ENCODE assay signal across 9 cellular contexts in the genomic region with DNA sequence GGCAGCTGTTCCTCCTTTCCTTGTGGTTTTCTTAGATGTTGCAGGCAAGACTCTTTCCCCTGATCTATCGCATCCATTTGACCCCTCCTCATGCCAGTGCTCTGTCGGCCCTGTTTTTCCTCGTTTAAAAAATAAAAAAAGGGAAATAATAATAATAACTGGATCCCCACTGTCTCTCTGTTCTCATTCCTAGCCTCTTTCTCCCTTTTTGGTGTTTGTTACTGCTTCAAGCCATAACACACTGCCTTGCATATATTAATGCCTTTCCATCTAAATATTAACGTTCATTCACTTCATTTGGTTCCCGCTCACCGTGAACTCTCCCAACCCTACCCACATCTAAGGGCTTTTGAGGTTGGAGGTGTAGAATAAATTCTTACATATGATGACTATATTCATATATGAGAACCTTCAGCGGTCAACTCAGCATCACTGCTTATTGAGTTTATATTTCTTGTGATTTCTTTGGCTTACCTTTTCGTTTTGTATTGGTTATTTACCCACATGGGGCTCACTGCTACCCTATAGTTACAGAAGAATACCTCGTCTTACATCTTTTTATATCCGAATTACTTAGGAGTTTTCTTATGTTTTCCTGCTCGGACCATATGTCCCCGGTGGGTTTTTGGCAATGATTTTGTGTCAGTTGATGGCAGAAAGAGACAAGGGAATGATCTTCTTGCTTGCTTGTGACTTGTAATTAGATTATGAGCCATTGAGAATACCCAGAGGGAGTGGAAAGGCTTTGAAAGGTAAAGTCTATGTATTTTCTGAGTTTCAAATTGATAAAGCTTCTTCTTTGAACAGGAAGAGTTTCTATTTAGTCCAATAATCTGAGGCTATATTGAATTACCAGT. TPM values are rescaled to one million over a fixed set of nuclear protein-coding genes. Genes with fewer than 3 reads are reported as not detected.
A peak's percentile ranks its signal among the peaks of the same experiment; 100 is the strongest.
DNase-seq lines count a peak whose midpoint lies in the region; ATAC-seq and TF ChIP-seq lines count a peak whose summit lies in the region.
"Had no signal": no experiment of that assay in that cellular context is flagged by ENCODE, and none has a peak within 500 bp of the region (broad histone marks: within the 10 kb centered on the region; RNA-seq: fewer than 3 reads in every experiment).

No MANE protein-coding gene starts in this region.

- peak; percentile 19 for ATAC-seq in GM19452 (IDR thresholded peaks at IDR 0.05; ENCODE audit: unreplicated experiment)
- peak; percentile 10 for ATAC-seq in HG03457 (IDR thresholded peaks at IDR 0.05; ENCODE audit: unreplicated experiment)
- ATAC-seq in right cardiac atrium = peak; percentile 21 to 49
- ATAC-seq in stimulated activated memory B cell treated with anti-CD40 and anti-IgM and Interleukin-4, amounts not matched to agents 10 μg/mL and 1 μg/mL and 100 μg/mL, for 72 hours = peak; percentile 66
- ATAC-seq in GM18520 (IDR thresholded peaks at IDR 0.05; ENCODE audit: unreplicated experiment) = no peak

- no peaks in the 10 kb centered on the region for H3K9me3 Mint-ChIP-seq in stimulated activated memory B cell treated with anti-CD40 and anti-IgM and Interleukin-4, amounts not matched to agents 10 μg/mL and 1 μg/mL and 100 μg/mL, for 72 hours
- H3K9me3 Mint-ChIP-seq: T-cell had no signal

- 7% methylated on average over 12 of the region's 12 CpGs for WGBS in right cardiac atrium

- no peak overlapping the region for H3K27ac Mint-ChIP-seq in stimulated activated memory B cell treated with anti-CD40 and anti-IgM and Interleukin-4, amounts not matched to agents 10 μg/mL and 1 μg/mL and 100 μg/mL, for 72 hours
- H3K27ac Mint-ChIP-seq: T-cell had no signal

- peaks cover 26% of the 10 kb centered on the region for H3K4me1 Mint-ChIP-seq in stimulated activated memory B cell treated with anti-CD40 and anti-IgM and Interleukin-4, amounts not matched to agents 10 μg/mL and 1 μg/mL and 100 μg/mL, for 72 hours

- H3K27me3 Mint-ChIP-seq in stimulated activated memory B cell treated with anti-CD40 and anti-IgM and Interleukin-4, amounts not matched to agents 10 μg/mL and 1 μg/mL and 100 μg/mL, for 72 hours = no peaks in the 10 kb centered on the region

- peak overlapping the region; percentile 91 for H3K27ac ChIP-seq in VCaP
- H3K27ac ChIP-seq in right cardiac atrium (ENCODE audit: low read length) = peak overlapping the region; percentile 94

- H3K4me3 ChIP-seq in right cardiac atrium (ENCODE audit: low read length) = peak overlapping the region; percentile 98

- no peak overlapping the region for H3K4me3 Mint-ChIP-seq in stimulated activated memory B cell treated with anti-CD40 and anti-IgM and Interleukin-4, amounts not matched to agents 10 μg/mL and 1 μg/mL and 100 μg/mL, for 72 hours
- H3K4me3 Mint-ChIP-seq: T-cell had no signal

- intact Hi-C loops in right cardiac atrium (cut with DNase I) = no loop called here

- no peak for TF ChIP-seq CTCF in VCaP (conservative IDR thresholded peaks at IDR 0.05)

- DNase-seq in DMS 273 treated with DMSO at 0.1 percent for 48 hours (lab: John Stamatoyannopoulos, UW) (peak; percentile 28), right cardiac atrium (no peak), NCI-H1930 (lab: John Stamatoyannopoulos, UW) (no peak)

- no peaks in the 10 kb centered on the region for H3K4me1 ChIP-seq in right cardiac atrium (ENCODE audit: control insufficient read depth, insufficient read depth, low read length)

- no peaks in the 10 kb centered on the region for H3K9me3 ChIP-seq in right cardiac atrium (ENCODE audit: control insufficient read depth, low read length)

- peaks cover 6% of the 10 kb centered on the region for H3K36me3 Mint-ChIP-seq in stimulated activated memory B cell treated with anti-CD40 and anti-IgM and Interleukin-4, amounts not matched to agents 10 μg/mL and 1 μg/mL and 100 μg/mL, for 72 hours
- H3K36me3 Mint-ChIP-seq: T-cell had no signal

- H3K27me3 ChIP-seq in right cardiac atrium (ENCODE audit: control insufficient read depth, insufficient read depth) = no peaks in the 10 kb centered on the region

RNA-seq across cellular contexts. Expression of gene ATG4C, which starts 0.8 kb away (rescaled TPM):
- total RNA-seq in right cardiac atrium = 10 to 100 TPM in 3 of 4 donors, 1 to 10 TPM in 1; 7.9 to 12.6 (median 11.5) TPM
- 5.1 TPM for polyA plus RNA-seq in right cardiac atrium
